ENCODE assay signal across 23 cellular contexts in genomic region chr11:72766152-72766902, GRCh38.
"Had no signal": no experiment of that assay in that cellular context is flagged by ENCODE, and none has a peak within 500 bp of the region (broad histone marks: within the 10 kb centered on the region; RNA-seq: fewer than 3 reads in every experiment).

No MANE protein-coding gene starts in this region.

- H3K4me3 ChIP-seq: body of pancreas, cardiac muscle cell, neural progenitor cell, thoracic aorta, upper lobe of right lung had no signal

- H3K27me3 ChIP-seq: body of pancreas, cardiac muscle cell, neural progenitor cell, upper lobe of right lung had no signal

- H3K9ac ChIP-seq: neural progenitor cell had no signal

- H3K36me3 ChIP-seq: cardiac muscle cell, neural progenitor cell, thoracic aorta, upper lobe of right lung had no signal

- H3K27ac ChIP-seq: body of pancreas, cardiac muscle cell, neural progenitor cell, thoracic aorta, upper lobe of right lung had no signal

- H2AFZ ChIP-seq: neural progenitor cell had no signal

- H3K9me3 ChIP-seq: body of pancreas, thoracic aorta, upper lobe of right lung had no signal

- ATAC-seq: activated CD8-positive, alpha-beta memory T cell treated with anti-CD3 and anti-CD28 coated beads, Interleukin-2, amount 10 ng/mL, durations not matched to agents 7 days and 5 days; body of pancreas; T-helper 17 cell; upper lobe of right lung had no signal

- H3K4me2 ChIP-seq: neural progenitor cell had no signal

- DNase-seq: activated CD4-positive, alpha-beta memory T cell treated with anti-CD3 and anti-CD28 coated beads for 36 hours; activated CD4-positive, alpha-beta T cell treated with anti-CD3 and anti-CD28 coated beads for 48 hours; activated CD8-positive, alpha-beta memory T cell treated with anti-CD3 and anti-CD28 coated beads, Interleukin-2, amount 10 ng/mL, durations not matched to agents 7 days and 5 days; activated gamma-delta T cell; activated T-cell treated with anti-CD3 and anti-CD28 coated beads for 4 hours; anterior cingulate cortex; body of pancreas; effector CD4-positive, alpha-beta T cell; erythroblast; foreskin fibroblast; immature natural killer cell; mesenchymal stem cell; naive B cell; retina; stimulated activated CD4-positive, alpha-beta T cell treated with anti-CD3 and anti-CD28 coated beads, Interleukin-2, amount 100 ng/mL, for 48 hours; stimulated activated CD8-positive, alpha-beta memory T cell treated with anti-CD3 and anti-CD28 coated beads, Interleukin-4, amount 100 ng/mL, for 48 hours; stimulated activated naive CD4-positive, alpha-beta T cell; SW 1271; T-helper 17 cell; upper lobe of right lung had no signal
